1 cellular context compared by ENCODE assay signal in genomic region chr6:131631625-131632284, GRCh38.
TF ChIP-seq lines count a peak whose summit lies in the region.

No MANE protein-coding gene starts in this region.

TF ChIP-seq in HepG2, 621 proteins besides CTCF, POLR2A, EP300 and RAD21 (continued from another document and continues in another):
- TF ChIP-seq TFE3 (CRISPR knock-in tag; IDR thresholded peaks at IDR 0.05) (no peak), HDAC6 (IDR thresholded peaks at IDR 0.05; ENCODE audit: low read depth, low read length) (no peak), SMAD9 (CRISPR knock-in tag; IDR thresholded peaks at IDR 0.05) (no peak), DZIP1 (CRISPR knock-in tag; IDR thresholded peaks at IDR 0.05) (no peak), ZNF33A (CRISPR knock-in tag; IDR thresholded peaks at IDR 0.05; ENCODE audit: borderline replicate concordance) (no peak), ZNF263 (CRISPR knock-in tag; IDR thresholded peaks at IDR 0.05) (no peak), MATR3 (CRISPR knock-in tag; IDR thresholded peaks at IDR 0.05) (no peak), ZSCAN25 (CRISPR knock-in tag; IDR thresholded peaks at IDR 0.05) (no peak), MTA1 (CRISPR knock-in tag; IDR thresholded peaks at IDR 0.05; ENCODE audit: borderline replicate concordance) (no peak), FOXM1 (CRISPR knock-in tag; IDR thresholded peaks at IDR 0.05) (no peak), LRRFIP1 (CRISPR knock-in tag; conservative IDR thresholded peaks at IDR 0.05) (no peak), TOE1 (CRISPR knock-in tag; IDR thresholded peaks at IDR 0.05) (no peak), PRDM10 (CRISPR knock-in tag; IDR thresholded peaks at IDR 0.05; ENCODE audit: low read depth) (no peak), ARID5B (CRISPR knock-in tag; IDR thresholded peaks at IDR 0.05) (0 out of 2 replicates have a peak, but pooled peaks have one; percentile 28), NCOA2 (CRISPR knock-in tag; IDR thresholded peaks at IDR 0.05) (no peak), HNF4A (CRISPR knock-in tag; IDR thresholded peaks at IDR 0.05) (peak; percentile 63), ZBTB4 (CRISPR knock-in tag; IDR thresholded peaks at IDR 0.05; ENCODE audit: borderline replicate concordance) (no peak), JDP2 (CRISPR knock-in tag; IDR thresholded peaks at IDR 0.05; ENCODE audit: borderline replicate concordance) (no peak), NR3C1 (CRISPR knock-in tag; IDR thresholded peaks at IDR 0.05) (no peak), ZNF383 (CRISPR knock-in tag; IDR thresholded peaks at IDR 0.05; ENCODE audit: borderline replicate concordance) (no peak), MAFK (conservative IDR thresholded peaks at IDR 0.05 in 1 of 2, IDR thresholded peaks at IDR 0.05 in 1 of 2; ENCODE audit: low read length in 2 of 2) (no peak), PHF5A (CRISPR knock-in tag; IDR thresholded peaks at IDR 0.05; ENCODE audit: low read depth, unreplicated experiment) (no peak), MAX (IDR thresholded peaks at IDR 0.05) (peak; percentile 20; the same call in 1 of the 2 replicates), EEA1 (CRISPR knock-in tag; IDR thresholded peaks at IDR 0.05; ENCODE audit: borderline replicate concordance) (no peak), ZBTB44 (CRISPR knock-in tag; IDR thresholded peaks at IDR 0.05) (no peak), POLR2G (IDR thresholded peaks at IDR 0.05; ENCODE audit: low read depth, low read length) (no peak), ZNF468 (CRISPR knock-in tag; IDR thresholded peaks at IDR 0.05) (no peak), ZNF280B (CRISPR knock-in tag; IDR thresholded peaks at IDR 0.05; ENCODE audit: borderline replicate concordance) (no peak), ZNF207 (IDR thresholded peaks at IDR 0.05; ENCODE audit: borderline replicate concordance) (no peak), MTF2 (CRISPR knock-in tag; IDR thresholded peaks at IDR 0.05; ENCODE audit: borderline replicate concordance) (no peak)
